20 cellular contexts compared by ENCODE assay signal in genomic region chr1:199029401-199029800, GRCh38.
A peak's percentile ranks its signal among the peaks of the same experiment; 100 is the strongest.
DNase-seq lines count a peak whose midpoint lies in the region; ATAC-seq, FAIRE-seq and TF ChIP-seq lines count a peak whose summit lies in the region.
"Had no signal": no experiment of that assay in that cellular context is flagged by ENCODE, and none has a peak within 500 bp of the region (broad histone marks: within the 10 kb centered on the region; RNA-seq: fewer than 3 reads in every experiment).

No MANE protein-coding gene starts in this region.

- H3K4me3 Mint-ChIP-seq in activated T-helper 2 cell treated with anti-CD3 and anti-CD28 coated beads, Interferon-gamma antibody, Interleukin-2, Interleukin-4, amounts not matched to agents 10 μg/mL and 5 μg/mL and 100 μg/mL, durations not matched to agents 14 hours and 24 hours and 36 hours (ENCODE audit: low read depth), result no peak overlapping the region
- H3K4me3 Mint-ChIP-seq: activated naive CD4-positive, alpha-beta T cell treated with anti-CD3 and anti-CD28 coated beads, Interleukin-2, amount 10 ng/mL, durations not matched to agents 7 days and 5 days; CD4-positive, alpha-beta memory T cell; nephron had no signal

- intact Hi-C loops in activated T-helper 2 cell treated with anti-CD3 and anti-CD28 coated beads, Interferon-gamma antibody, Interleukin-2, Interleukin-4, amounts not matched to agents 10 μg/mL and 5 μg/mL and 100 μg/mL, durations not matched to agents 14 hours and 24 hours and 36 hours (cut with micrococcal nuclease), result loop anchor here (5.0 kb wide), 1 partner anchor 92 kb away; no protein-coding TSS in a partner anchor
- intact Hi-C loops in ovary (cut with DNase I), result no loop called here
- intact Hi-C loops in body of pancreas (cut with DNase I), result no loop called here

- WGBS in ovary, 3 donors, result 85 to 95% (median 94%) methylated on average over 2 of the region's 2 CpGs
- WGBS in body of pancreas, 2 donors, result 55 to 71% methylated on average over 2 of the region's 2 CpGs

- peaks cover 63% of the 10 kb centered on the region for H3K4me1 ChIP-seq in KMS-11 (ENCODE audit: low read depth, poor library complexity, severe bottlenecking)
- no peaks in the 10 kb centered on the region for H3K4me1 ChIP-seq in keratinocyte (ENCODE audit: control insufficient read depth, extremely low read depth, insufficient read depth, low read length)
- H3K4me1 ChIP-seq in ovary (ENCODE audit: insufficient read depth), result no peaks in the 10 kb centered on the region
- no peaks in the 10 kb centered on the region for H3K4me1 ChIP-seq in body of pancreas
- H3K4me1 ChIP-seq: esophagus squamous epithelium, SJCRH30 had no signal

- FAIRE-seq in keratinocyte (lab: Jason Lieb, UNC), result peak; percentile 56

- TF ChIP-seq EP300 in ovary (IDR thresholded peaks at IDR 0.05), result no peak

- H3K79me2 ChIP-seq in KMS-11 (ENCODE audit: insufficient read depth, low read depth) (no peaks in the 10 kb centered on the region), keratinocyte (ENCODE audit: control insufficient read depth, insufficient read depth, low read length) (no peaks in the 10 kb centered on the region)

- H3K27ac Mint-ChIP-seq in activated T-helper 2 cell treated with anti-CD3 and anti-CD28 coated beads, Interferon-gamma antibody, Interleukin-2, Interleukin-4, amounts not matched to agents 10 μg/mL and 5 μg/mL and 100 μg/mL, durations not matched to agents 14 hours and 24 hours and 36 hours, result peak overlapping the region; percentile 73
- H3K27ac Mint-ChIP-seq: activated naive CD4-positive, alpha-beta T cell treated with anti-CD3 and anti-CD28 coated beads, Interleukin-2, amount 10 ng/mL, durations not matched to agents 7 days and 5 days; CD4-positive, alpha-beta memory T cell; nephron had no signal

- TF ChIP-seq POLR2A in ovary (IDR thresholded peaks at IDR 0.05), result no peak
- TF ChIP-seq POLR2A in body of pancreas (IDR thresholded peaks at IDR 0.05), result no peak

- H3K9me3 ChIP-seq in keratinocyte (ENCODE audit: control insufficient read depth, low read depth, low read length) (no peaks in the 10 kb centered on the region), ovary (no peaks in the 10 kb centered on the region), body of pancreas (no peaks in the 10 kb centered on the region)
- H3K9me3 ChIP-seq: esophagus squamous epithelium, SJCRH30 had no signal

- H3K36me3 ChIP-seq in KMS-11 (ENCODE audit: insufficient read depth) (no peaks in the 10 kb centered on the region), keratinocyte (ENCODE audit: control insufficient read depth in 2 of 2, extremely low read depth in 1 of 2, insufficient read depth in 2 of 2, low read length in 2 of 2) (no peaks in the 10 kb centered on the region), ovary (no peaks in the 10 kb centered on the region), body of pancreas (replicated peaks in 1 of 2; ENCODE audit: insufficient read depth in 1 of 2, low read depth in 2 of 2) (no peaks in the 10 kb centered on the region)
- H3K36me3 ChIP-seq: esophagus squamous epithelium, SJCRH30 had no signal

- peaks cover 54% of the 10 kb centered on the region for H3K4me1 Mint-ChIP-seq in activated T-helper 2 cell treated with anti-CD3 and anti-CD28 coated beads, Interferon-gamma antibody, Interleukin-2, Interleukin-4, amounts not matched to agents 10 μg/mL and 5 μg/mL and 100 μg/mL, durations not matched to agents 14 hours and 24 hours and 36 hours (ENCODE audit: low read depth)
- H3K4me1 Mint-ChIP-seq: nephron had no signal

- peaks cover 2% of the 10 kb centered on the region for H3K27me3 Mint-ChIP-seq in activated T-helper 2 cell treated with anti-CD3 and anti-CD28 coated beads, Interferon-gamma antibody, Interleukin-2, Interleukin-4, amounts not matched to agents 10 μg/mL and 5 μg/mL and 100 μg/mL, durations not matched to agents 14 hours and 24 hours and 36 hours (ENCODE audit: low read depth)
- H3K27me3 Mint-ChIP-seq: CD4-positive, alpha-beta memory T cell had no signal

- peak; percentile 24 for DNase-seq in EH (ENCODE audit: low read depth)
- no peak for DNase-seq in activated T-helper 2 cell treated with anti-CD3 and anti-CD28 coated beads, Interferon-gamma antibody, Interleukin-2, Interleukin-4, amounts not matched to agents 10 μg/mL and 5 μg/mL and 100 μg/mL, durations not matched to agents 14 hours and 24 hours and 36 hours (ENCODE audit: low spot score)
- no peak for DNase-seq in keratinocyte (ENCODE audit: low read depth, low spot score)
- no peak for DNase-seq in ovary
- no peak for DNase-seq in DMS153 treated with DMSO at 0.1 percent for 48 hours (lab: John Stamatoyannopoulos, UW; ENCODE audit: unreplicated experiment)
- DNase-seq in body of pancreas, result no peak
- DNase-seq: activated naive CD4-positive, alpha-beta T cell treated with anti-CD3 and anti-CD28 coated beads, Interleukin-2, amount 10 ng/mL, durations not matched to agents 7 days and 5 days; CD4-positive, alpha-beta memory T cell; cortex of kidney; esophagus squamous epithelium; hypothalamus; NCI-H1092; retina; SJCRH30; stimulated activated CD4-positive, alpha-beta T cell treated with anti-CD3 and anti-CD28 coated beads, Interleukin-1b, Interleukin-23, amount 100 ng/mL, for 48 hours; trophoblast cell had no signal

- no peaks in the 10 kb centered on the region for H3K27me3 ChIP-seq in KMS-11 (ENCODE audit: insufficient read depth, low read depth)
- H3K27me3 ChIP-seq in keratinocyte (ENCODE audit: control insufficient read depth, extremely low read depth, insufficient read depth, low read length), result no peaks in the 10 kb centered on the region
- no peaks in the 10 kb centered on the region for H3K27me3 ChIP-seq in ovary
- H3K27me3 ChIP-seq in body of pancreas, result no peaks in the 10 kb centered on the region
- H3K27me3 ChIP-seq: esophagus squamous epithelium, SJCRH30 had no signal

- no peak overlapping the region for H3K4me3 ChIP-seq in KMS-11 (IDR thresholded peaks at IDR 0.05; ENCODE audit: insufficient read depth, low read depth, low read length)
- H3K4me3 ChIP-seq in keratinocyte (ENCODE audit: control insufficient read depth in 2 of 3, extremely low read depth in 1 of 3, insufficient read depth in 2 of 3, low read depth in 1 of 3, low read length in 3 of 3), result no peak overlapping the region
- H3K4me3 ChIP-seq in ovary, result no peak overlapping the region
- H3K4me3 ChIP-seq in body of pancreas, result no peak overlapping the region
- H3K4me3 ChIP-seq: esophagus squamous epithelium, SJCRH30 had no signal

- TF ChIP-seq CTCF in KMS-11 (conservative IDR thresholded peaks at IDR 0.05; ENCODE audit: low read depth, low read length) (no peak), keratinocyte (optimal IDR thresholded peaks at IDR 0.05 in 1 of 3, IDR thresholded peaks at IDR 0.05 in 1 of 3, conservative IDR thresholded peaks at IDR 0.05 in 1 of 3; ENCODE audit: extremely low read depth in 1 of 3, insufficient read depth in 2 of 3, low read length in 3 of 3) (no peak), ovary (IDR thresholded peaks at IDR 0.05) (no peak), body of pancreas (IDR thresholded peaks at IDR 0.05) (no peak)

- H3K9ac ChIP-seq in KMS-11 (no peak overlapping the region), keratinocyte (ENCODE audit: control insufficient read depth, extremely low read depth, insufficient read depth, low read length) (no peak overlapping the region)

- peaks cover 37% of the 10 kb centered on the region for H3K9me3 Mint-ChIP-seq in activated T-helper 2 cell treated with anti-CD3 and anti-CD28 coated beads, Interferon-gamma antibody, Interleukin-2, Interleukin-4, amounts not matched to agents 10 μg/mL and 5 μg/mL and 100 μg/mL, durations not matched to agents 14 hours and 24 hours and 36 hours

- H2AFZ ChIP-seq in KMS-11 (ENCODE audit: low read depth), result no peak overlapping the region
- no peak overlapping the region for H2AFZ ChIP-seq in keratinocyte (ENCODE audit: control insufficient read depth, low read length)

- dilution Hi-C loops in keratinocyte (cut with MboI; ENCODE audit: extremely low pct_ligation_motif_present, low sequenced_read_pairs), result no loop called here

- ATAC-seq in GM21717 (IDR thresholded peaks at IDR 0.05; ENCODE audit: unreplicated experiment) (no peak), body of pancreas (no peak)

- H3K9me1 ChIP-seq in keratinocyte (ENCODE audit: control insufficient read depth, extremely low read depth, insufficient read depth, low read length), result no peaks in the 10 kb centered on the region

- H3K27ac ChIP-seq in KMS-11, result no peak overlapping the region
- no peak overlapping the region for H3K27ac ChIP-seq in keratinocyte (ENCODE audit: control insufficient read depth, insufficient read depth, low read length)
- H3K27ac ChIP-seq in ovary, result no peak overlapping the region
- no peak overlapping the region for H3K27ac ChIP-seq in body of pancreas
- H3K27ac ChIP-seq: esophagus squamous epithelium, SJCRH30, VCaP had no signal

- H4K20me1 ChIP-seq in KMS-11 (ENCODE audit: insufficient read depth), result no peaks in the 10 kb centered on the region
- no peaks in the 10 kb centered on the region for H4K20me1 ChIP-seq in keratinocyte (ENCODE audit: control insufficient read depth, extremely low read depth, insufficient read depth, low read length)

- H3K36me3 Mint-ChIP-seq in activated T-helper 2 cell treated with anti-CD3 and anti-CD28 coated beads, Interferon-gamma antibody, Interleukin-2, Interleukin-4, amounts not matched to agents 10 μg/mL and 5 μg/mL and 100 μg/mL, durations not matched to agents 14 hours and 24 hours and 36 hours (ENCODE audit: low read depth), result peaks cover 38% of the 10 kb centered on the region
- H3K36me3 Mint-ChIP-seq: CD4-positive, alpha-beta memory T cell had no signal

- H3K4me2 ChIP-seq in KMS-11 (peak overlapping the region; percentile 41; the same call in 1 of the 2 replicates), keratinocyte (ENCODE audit: control insufficient read depth, extremely low read depth, insufficient read depth, low read depth, low read length) (no peak overlapping the region)
